ENCODE assay signal across 27 cellular contexts in the genomic region with DNA sequence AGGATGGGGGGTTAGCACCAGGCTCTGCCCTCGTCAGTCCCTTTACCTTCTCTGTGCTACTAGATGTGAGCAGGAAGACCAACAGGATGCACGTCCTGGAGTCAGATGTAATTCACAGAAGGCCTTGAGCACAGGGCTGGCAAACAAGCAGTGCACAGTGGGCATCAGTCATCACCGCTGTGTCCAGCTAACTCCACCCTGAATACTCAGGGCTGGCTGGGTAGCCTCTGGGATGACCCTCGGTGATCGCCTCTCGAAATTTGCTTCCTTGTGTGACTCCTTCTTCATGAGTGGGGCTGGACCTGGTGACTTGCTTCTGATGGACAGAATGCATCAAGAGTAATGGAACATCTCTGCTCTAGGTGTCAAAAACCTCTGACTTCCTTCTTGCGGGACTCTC.
"Had no signal": no experiment of that assay in that cellular context is flagged by ENCODE, and none has a peak within 500 bp of the region (broad histone marks: within the 10 kb centered on the region; RNA-seq: fewer than 3 reads in every experiment).

No MANE protein-coding gene starts in this region.

- H3K36me3 Mint-ChIP-seq: mesothelial cell of epicardium; naive B cell; stimulated activated effector memory CD8-positive, alpha-beta T cell treated with anti-CD3 and anti-CD28 coated beads, Interleukin-12 subunit alpha, Interleukin-12 subunit beta, amount 100 ng/mL, for 72 hours had no signal

- H3K27me3 ChIP-seq: hepatocyte had no signal

- H3K9me3 ChIP-seq: gastroesophageal sphincter, neutrophil, sigmoid colon, tibial artery had no signal

- H3K9me3 Mint-ChIP-seq: activated CD8-positive, alpha-beta T cell treated with anti-CD3 and anti-CD28 coated beads for 36 hours; activated T-cell treated with anti-CD3 and anti-CD28 coated beads, Interleukin-2, amount 50 U/mL, for 4 hours; activated T-helper 17 cell treated with anti-CD3 and anti-CD28 coated beads, Interleukin-2, amount 50 U/mL, for 72 hours; central memory CD8-positive, alpha-beta T cell; mesothelial cell of epicardium; naive B cell; nephron progenitor cell; stimulated activated effector memory CD8-positive, alpha-beta T cell treated with anti-CD3 and anti-CD28 coated beads, Interleukin-12 subunit alpha, Interleukin-12 subunit beta, amount 100 ng/mL, for 72 hours; stimulated activated naive CD8-positive, alpha-beta T cell treated with anti-CD3 and anti-CD28 coated beads, Interleukin-15, Interleukin-2, amounts not matched to agents 100 ng/mL and 50 ng/mL, for 24 hours had no signal

- H3K36me3 ChIP-seq: gastroesophageal sphincter, neutrophil, sigmoid colon, tibial artery had no signal

- DNase-seq: activated CD4-positive, alpha-beta T cell treated with anti-CD3 and anti-CD28 coated beads for 48 hours; activated CD8-positive, alpha-beta T cell treated with anti-CD3 and anti-CD28 coated beads for 36 hours; activated gamma-delta T cell treated with Interleukin-2 at 50 U/mL for 16 hours; activated naive CD4-positive, alpha-beta T cell treated with anti-CD3 and anti-CD28 coated beads, Interleukin-2, amount 50 U/mL, for 16 hours; activated T-cell treated with anti-CD3 and anti-CD28 coated beads, Interleukin-2, amount 50 U/mL, for 4 hours; amniotic stem cell; effector memory CD4-positive, alpha-beta T cell; erythroblast; left cardiac atrium; mammary epithelial cell; naive B cell; nephron progenitor cell; small intestine; stimulated activated CD4-positive, alpha-beta T cell treated with anti-CD3 and anti-CD28 coated beads, Interleukin-4, amount 100 ng/mL, for 24 hours; substantia nigra had no signal

- H3K4me3 Mint-ChIP-seq: activated CD8-positive, alpha-beta T cell treated with anti-CD3 and anti-CD28 coated beads for 36 hours; activated T-cell treated with anti-CD3 and anti-CD28 coated beads, Interleukin-2, amount 50 U/mL, for 4 hours; activated T-helper 17 cell treated with anti-CD3 and anti-CD28 coated beads, Interleukin-2, amount 50 U/mL, for 72 hours; central memory CD8-positive, alpha-beta T cell; mesothelial cell of epicardium; nephron progenitor cell; stimulated activated effector memory CD8-positive, alpha-beta T cell treated with anti-CD3 and anti-CD28 coated beads, Interleukin-12 subunit alpha, Interleukin-12 subunit beta, amount 100 ng/mL, for 72 hours; stimulated activated naive CD8-positive, alpha-beta T cell treated with anti-CD3 and anti-CD28 coated beads, Interleukin-15, Interleukin-2, amounts not matched to agents 100 ng/mL and 50 ng/mL, for 24 hours had no signal

- H3K4me3 ChIP-seq: gastroesophageal sphincter, hepatocyte, sigmoid colon, tibial artery had no signal

- H3K27ac ChIP-seq: gastroesophageal sphincter, hepatocyte, neutrophil, sigmoid colon, tibial artery had no signal

- H3K4me1 Mint-ChIP-seq: central memory CD8-positive, alpha-beta T cell; stimulated activated effector memory CD8-positive, alpha-beta T cell treated with anti-CD3 and anti-CD28 coated beads, Interleukin-12 subunit alpha, Interleukin-12 subunit beta, amount 100 ng/mL, for 72 hours had no signal

- H3K27me3 Mint-ChIP-seq: progenitor cell of endocrine pancreas had no signal

- H3K27ac Mint-ChIP-seq: activated CD8-positive, alpha-beta T cell treated with anti-CD3 and anti-CD28 coated beads for 36 hours; activated T-helper 17 cell treated with anti-CD3 and anti-CD28 coated beads, Interleukin-2, amount 50 U/mL, for 72 hours; mesothelial cell of epicardium; nephron progenitor cell; progenitor cell of endocrine pancreas; stimulated activated effector memory CD8-positive, alpha-beta T cell treated with anti-CD3 and anti-CD28 coated beads, Interleukin-12 subunit alpha, Interleukin-12 subunit beta, amount 100 ng/mL, for 72 hours; stimulated activated naive CD8-positive, alpha-beta T cell treated with anti-CD3 and anti-CD28 coated beads, Interleukin-15, Interleukin-2, amounts not matched to agents 100 ng/mL and 50 ng/mL, for 24 hours had no signal

- ATAC-seq: activated CD4-positive, CD25-positive, alpha-beta regulatory T cell treated with anti-CD3 and anti-CD28 coated beads, Interleukin-2, amount 50 U/mL, for 24 hours; activated CD8-positive, alpha-beta T cell treated with anti-CD3 and anti-CD28 coated beads for 36 hours; activated T-cell treated with anti-CD3 and anti-CD28 coated beads, Interleukin-2, amount 50 U/mL, for 4 hours; activated T-helper 17 cell treated with anti-CD3 and anti-CD28 coated beads, Interleukin-2, amount 50 U/mL, for 72 hours; gastroesophageal sphincter; left cardiac atrium; stimulated activated effector memory CD8-positive, alpha-beta T cell treated with anti-CD3 and anti-CD28 coated beads, Interleukin-12 subunit alpha, Interleukin-12 subunit beta, amount 100 ng/mL, for 72 hours had no signal
